18 cellular contexts compared by ENCODE assay signal in the genomic region with DNA sequence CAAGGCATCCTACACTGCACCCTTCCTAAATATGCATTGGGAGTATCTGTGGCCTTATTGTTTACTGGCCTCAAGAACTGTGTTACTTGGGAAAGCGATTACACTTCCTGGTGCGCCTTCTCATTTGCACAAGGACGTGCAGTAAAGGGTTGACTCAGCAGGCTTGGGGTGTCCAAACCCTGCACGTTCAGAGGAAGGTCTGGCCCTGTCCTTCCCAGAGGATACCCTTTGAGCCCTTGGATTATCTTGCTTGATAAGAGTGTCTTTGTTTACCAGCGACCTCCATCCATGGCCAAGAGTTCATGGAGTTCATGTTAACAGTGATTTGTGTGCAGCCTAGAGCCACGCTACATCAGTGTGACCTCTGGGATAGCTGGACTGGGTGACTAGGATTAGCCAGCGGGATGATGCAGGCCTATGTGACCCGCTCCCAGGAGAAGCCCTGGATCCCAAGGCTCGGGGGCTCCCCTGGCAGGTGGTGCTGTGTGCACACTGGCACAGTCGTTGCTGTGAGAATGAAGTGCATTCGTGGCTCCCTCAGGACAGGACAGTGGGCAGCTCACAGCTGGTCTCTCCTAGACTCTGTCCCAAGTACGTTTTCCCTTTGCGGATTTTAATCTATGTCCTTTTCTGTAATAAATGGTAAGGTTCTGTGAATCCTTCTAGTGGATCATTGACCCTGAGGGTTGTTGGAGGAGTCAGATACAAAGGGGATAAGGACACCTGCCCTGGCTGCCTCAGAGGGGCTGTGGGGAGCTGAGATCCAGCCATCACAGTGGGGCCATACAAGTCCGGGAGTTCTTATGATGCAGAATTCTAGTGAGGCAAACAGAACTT.
"Had no signal": no experiment of that assay in that cellular context is flagged by ENCODE, and none has a peak within 500 bp of the region (broad histone marks: within the 10 kb centered on the region; RNA-seq: fewer than 3 reads in every experiment).

No MANE protein-coding gene starts in this region.

- ATAC-seq: activated CD4-positive, CD25-positive, alpha-beta regulatory T cell treated with anti-CD3 and anti-CD28 coated beads, Interleukin-2, amount 50 U/mL, for 24 hours; activated T-cell treated with anti-CD3 and anti-CD28 coated beads, Interleukin-2, amount 50 U/mL, for 72 hours; left cardiac atrium; natural killer cell treated with Interleukin-12 subunit alpha and Interleukin-12 subunit beta and Interleukin-15 and Interleukin-18, amount 100 ng/mL, for 72 hours; stimulated activated naive CD8-positive, alpha-beta T cell treated with anti-CD3 and anti-CD28 coated beads, Interleukin-15, amount 100 ng/mL, for 72 hours had no signal

- H3K4me1 ChIP-seq: esophagus muscularis mucosa had no signal

- H3K9me3 ChIP-seq: esophagus muscularis mucosa, upper lobe of left lung had no signal

- H3K27ac Mint-ChIP-seq: activated T-cell treated with anti-CD3 and anti-CD28 coated beads, Interleukin-2, amount 50 U/mL, for 72 hours; natural killer cell treated with Interleukin-12 subunit alpha and Interleukin-12 subunit beta and Interleukin-15 and Interleukin-18, amount 100 ng/mL, for 72 hours; stimulated activated naive CD8-positive, alpha-beta T cell treated with anti-CD3 and anti-CD28 coated beads, Interleukin-15, amount 100 ng/mL, for 72 hours; T-helper 1 cell treated with Interleukin-12 subunit alpha and Interleukin-12 subunit beta and Interleukin-4 antibody, amounts not matched to agents 30 μg/mL and 1 μg/mL, for 36 hours had no signal

- H3K9me3 Mint-ChIP-seq: activated T-cell treated with anti-CD3 and anti-CD28 coated beads, Interleukin-2, amount 50 U/mL, for 72 hours; natural killer cell treated with Interleukin-12 subunit alpha and Interleukin-12 subunit beta and Interleukin-15 and Interleukin-18, amount 100 ng/mL, for 72 hours; stimulated activated naive CD8-positive, alpha-beta T cell treated with anti-CD3 and anti-CD28 coated beads, Interleukin-15, amount 100 ng/mL, for 72 hours; T-helper 1 cell treated with Interleukin-12 subunit alpha and Interleukin-12 subunit beta and Interleukin-4 antibody, amounts not matched to agents 30 μg/mL and 1 μg/mL, for 36 hours had no signal

- H3K27me3 ChIP-seq: brain microvascular endothelial cell, upper lobe of left lung had no signal

- H3K4me3 ChIP-seq: esophagus muscularis mucosa, lung, upper lobe of left lung had no signal

- H3K27ac ChIP-seq: brain microvascular endothelial cell, esophagus muscularis mucosa, upper lobe of left lung had no signal

- H3K36me3 ChIP-seq: brain microvascular endothelial cell, esophagus muscularis mucosa, upper lobe of left lung had no signal

- H3K4me1 Mint-ChIP-seq: stimulated activated naive CD8-positive, alpha-beta T cell treated with anti-CD3 and anti-CD28 coated beads, Interleukin-15, amount 100 ng/mL, for 72 hours had no signal

- H3K36me3 Mint-ChIP-seq: natural killer cell treated with Interleukin-12 subunit alpha and Interleukin-12 subunit beta and Interleukin-15 and Interleukin-18, amount 100 ng/mL, for 72 hours had no signal

- H3K4me3 Mint-ChIP-seq: activated T-cell treated with anti-CD3 and anti-CD28 coated beads, Interleukin-2, amount 50 U/mL, for 72 hours; natural killer cell treated with Interleukin-12 subunit alpha and Interleukin-12 subunit beta and Interleukin-15 and Interleukin-18, amount 100 ng/mL, for 72 hours; stimulated activated naive CD8-positive, alpha-beta T cell treated with anti-CD3 and anti-CD28 coated beads, Interleukin-15, amount 100 ng/mL, for 72 hours; T-helper 1 cell treated with Interleukin-12 subunit alpha and Interleukin-12 subunit beta and Interleukin-4 antibody, amounts not matched to agents 30 μg/mL and 1 μg/mL, for 36 hours had no signal

- DNase-seq: activated effector memory CD4-positive, alpha-beta T cell treated with anti-CD3 and anti-CD28 coated beads, Interleukin-2, amount 50 U/mL, for 16 hours; activated naive CD4-positive, alpha-beta T cell treated with anti-CD3 and anti-CD28 coated beads, Interleukin-2, amount 50 U/mL, for 16 hours; activated T-cell treated with anti-CD3 and anti-CD28 coated beads, Interleukin-2, amount 50 U/mL, for 72 hours; aorta; brain microvascular endothelial cell; cortex of kidney; effector CD4-positive, alpha-beta T cell; left cardiac atrium; occipital lobe; retina; stimulated activated CD4-positive, alpha-beta T cell treated with anti-CD3 and anti-CD28 coated beads, Interleukin-2, amount 100 ng/mL, for 48 hours; stimulated activated naive CD8-positive, alpha-beta T cell treated with anti-CD3 and anti-CD28 coated beads, Interleukin-15, amount 100 ng/mL, for 72 hours; upper lobe of left lung had no signal
